Comparison of ENCODE assay signal across 2 cellular contexts in the genomic region with DNA sequence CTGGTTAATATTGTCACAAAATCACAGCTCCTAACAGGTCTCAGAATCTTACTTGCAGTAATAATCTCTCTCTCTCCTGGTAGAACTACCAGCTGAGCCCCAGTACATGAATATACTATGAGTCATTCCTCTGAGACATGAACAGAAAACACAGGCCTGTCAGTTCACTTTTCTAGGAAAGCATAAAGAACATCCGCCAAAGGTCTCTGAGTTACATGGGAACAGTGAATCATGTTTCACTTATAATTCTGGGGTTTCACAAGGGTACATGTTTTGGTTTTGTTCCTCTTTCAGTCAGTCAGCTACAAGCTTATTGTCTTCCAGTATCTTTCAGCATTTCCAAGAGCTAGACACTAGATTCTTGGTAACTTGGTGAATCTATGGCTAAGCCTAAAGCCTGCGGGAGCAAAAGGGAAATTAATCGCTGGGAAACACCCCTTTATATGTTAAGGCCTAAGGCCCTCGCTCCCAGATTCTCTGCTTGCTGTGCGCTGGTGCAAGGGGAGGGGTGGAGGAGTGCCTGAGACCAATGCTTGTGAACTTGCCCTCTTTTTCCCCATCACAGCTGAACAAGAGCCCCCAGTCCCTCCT.
TF ChIP-seq lines count a peak whose summit lies in the region.

No MANE protein-coding gene starts in this region.

TF ChIP-seq in liver, 16 proteins besides CTCF, POLR2A, EP300 and RAD21:
- TF ChIP-seq TAF1 (conservative IDR thresholded peaks at IDR 0.05) (no peak), JUND (IDR thresholded peaks at IDR 0.05) (peak; percentile 33 to 54), HNF4A (conservative IDR thresholded peaks at IDR 0.05) (no peak), ZBTB33 (IDR thresholded peaks at IDR 0.05) (no peak), YY1 (IDR thresholded peaks at IDR 0.05) (no peak), SP1 (IDR thresholded peaks at IDR 0.05) (no peak)
- TF ChIP-seq, protein P1, sequence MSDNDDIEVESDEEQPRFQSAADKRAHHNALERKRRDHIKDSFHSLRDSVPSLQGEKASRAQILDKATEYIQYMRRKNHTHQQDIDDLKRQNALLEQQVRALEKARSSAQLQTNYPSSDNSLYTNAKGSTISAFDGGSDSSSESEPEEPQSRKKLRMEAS (IDR thresholded peaks at IDR 0.05) = no peak

TF ChIP-seq in HepG2, 621 proteins besides CTCF, POLR2A, EP300 and RAD21:
- TF ChIP-seq ZNF572 (CRISPR knock-in tag; IDR thresholded peaks at IDR 0.05) (no peak), KAT8 (CRISPR knock-in tag; IDR thresholded peaks at IDR 0.05) (no peak), ZNF773 (CRISPR knock-in tag; IDR thresholded peaks at IDR 0.05; ENCODE audit: borderline replicate concordance) (no peak), IRF1 (CRISPR knock-in tag; IDR thresholded peaks at IDR 0.05; ENCODE audit: low read depth) (no peak), TFDP1 (CRISPR knock-in tag; IDR thresholded peaks at IDR 0.05; ENCODE audit: borderline replicate concordance) (no peak), KLF11 (CRISPR knock-in tag; IDR thresholded peaks at IDR 0.05) (no peak), KLF15 (CRISPR knock-in tag; IDR thresholded peaks at IDR 0.05; ENCODE audit: borderline replicate concordance) (no peak), HNF4A (CRISPR knock-in tag; IDR thresholded peaks at IDR 0.05) (no peak)
